ENCODE assay signal across 9 cellular contexts in the genomic region with DNA sequence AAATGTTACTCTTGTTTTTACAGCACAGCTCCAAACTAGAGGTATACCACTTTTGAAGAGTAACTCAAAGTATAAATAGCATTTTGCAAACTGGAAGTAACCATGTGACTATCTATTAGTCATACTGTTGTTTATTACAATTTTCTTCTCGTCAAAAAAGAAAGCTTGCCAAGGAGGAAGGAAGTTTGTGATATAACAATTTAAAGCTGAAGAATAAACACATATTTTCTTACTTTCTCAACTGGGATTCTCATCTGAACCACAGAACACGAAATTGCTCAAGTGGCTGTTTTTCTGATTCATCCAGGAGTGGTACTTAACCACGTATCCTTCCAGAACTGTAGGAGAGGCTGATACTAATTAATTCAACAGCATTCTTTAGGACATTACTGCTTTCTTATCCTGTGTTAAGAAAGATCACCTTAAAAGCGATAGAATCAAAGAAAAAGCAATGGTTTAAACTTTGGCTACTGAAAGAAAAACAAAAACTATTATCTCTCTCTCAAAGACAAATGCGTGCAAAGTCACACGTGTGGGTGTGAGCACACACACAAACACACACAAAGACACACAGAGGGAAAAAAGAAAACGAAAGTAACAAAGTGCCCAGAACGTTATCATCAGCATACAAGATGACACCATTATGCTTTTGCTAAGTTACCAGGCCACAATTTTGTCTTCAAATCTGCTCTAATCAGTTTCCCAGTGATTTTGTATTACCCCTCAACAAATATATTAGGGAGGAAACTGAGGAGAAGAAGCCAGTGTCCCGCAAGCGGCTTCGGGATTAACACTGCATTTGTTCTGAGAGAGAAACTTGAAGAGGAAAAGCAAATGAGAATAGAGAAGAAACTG. TPM values are rescaled to one million over a fixed set of nuclear protein-coding genes. Genes with fewer than 3 reads are reported as not detected.
A peak's percentile ranks its signal among the peaks of the same experiment; 100 is the strongest.
DNase-seq lines count a peak whose midpoint lies in the region; ATAC-seq, FAIRE-seq and TF ChIP-seq lines count a peak whose summit lies in the region.
"Had no signal": no experiment of that assay in that cellular context is flagged by ENCODE, and none has a peak within 500 bp of the region (broad histone marks: within the 10 kb centered on the region; RNA-seq: fewer than 3 reads in every experiment).

Gene CLEC2B, minus strand, starts transcription at position 48 of the 855 bp plus-strand sequence.

- H3K36me3 ChIP-seq in pancreas: no peaks in the 10 kb centered on the region

- no peak for TF ChIP-seq CTCF in HL-60 (IDR thresholded peaks at IDR 0.05; ENCODE audit: insufficient read depth, low read length)
- TF ChIP-seq CTCF in fibroblast of mammary gland (conservative IDR thresholded peaks at IDR 0.05; ENCODE audit: control insufficient read depth, insufficient read depth, low read depth, low read length): no peak
- no peak for TF ChIP-seq CTCF in pancreas (IDR thresholded peaks at IDR 0.05)

- POLR2A ChIA-PET in activated CD4-positive, alpha-beta T cell treated with anti-CD3 and anti-CD28 coated beads for 36 hours (lab: Charles Lee): interaction anchor here (0.6 to 3.6 kb wide), 2 partner anchors 111 to 200 kb away, joined by 7 to 12 read pairs; partner anchors contain the start of gene CLEC2D

- H3K27ac ChIP-seq in HL-60 (replicated peaks) (peak within 1 kb of the TSS; percentile 64), pancreas (peak within 1 kb of the TSS in 3 of 4 donors; percentile 17 to 72 (median 72))

- peak; percentile 87 for FAIRE-seq in pancreas (lab: Jason Lieb, UNC)
- FAIRE-seq: G401.6 had no signal

- peaks cover 0 to 6% (median 0%) of the 10 kb centered on the region in 3 donors for H3K4me1 ChIP-seq in pancreas

- H3K9me3 ChIP-seq in pancreas: no peaks in the 10 kb centered on the region

- peaks cover 7% of the 10 kb centered on the region for H3K36me3 Mint-ChIP-seq in activated CD4-positive, alpha-beta T cell treated with anti-CD3 and anti-CD28 coated beads for 36 hours (ENCODE audit: low read depth)

- DNase-seq in activated CD4-positive, alpha-beta T cell treated with anti-CD3 and anti-CD28 coated beads for 36 hours: peak; percentile 59
- DNase-seq in activated CD4-positive, alpha-beta T cell treated with anti-CD3 and anti-CD28 coated beads, Interleukin-2, amount 50 U/mL, for 1 hour: no peak
- DNase-seq in HL-60 (ENCODE audit: low read depth in 1 of 2, low spot score in 1 of 2) (peak; percentile 17 to 47), fibroblast of mammary gland (ENCODE audit: low read depth) (peak; percentile 97), pancreas (no peak), ureter (ENCODE audit: low spot score) (no peak), 8988T (no peak)
- peak; percentile 10 to 22 for DNase-seq in activated CD4-positive, alpha-beta T cell treated with anti-CD3 and anti-CD28 coated beads, Interleukin-2, amount 50 U/mL, for 48 hours

- peaks cover 23% of the 10 kb centered on the region for H3K4me1 Mint-ChIP-seq in activated CD4-positive, alpha-beta T cell treated with anti-CD3 and anti-CD28 coated beads for 36 hours

- no peaks in the 10 kb centered on the region for H3K9me3 Mint-ChIP-seq in activated CD4-positive, alpha-beta T cell treated with anti-CD3 and anti-CD28 coated beads for 36 hours (ENCODE audit: low read depth)

- H3K27me3 Mint-ChIP-seq in activated CD4-positive, alpha-beta T cell treated with anti-CD3 and anti-CD28 coated beads for 36 hours: no peaks in the 10 kb centered on the region

- peak within 1 kb of the TSS; percentile 95 for H3K27ac Mint-ChIP-seq in activated CD4-positive, alpha-beta T cell treated with anti-CD3 and anti-CD28 coated beads for 36 hours

- H3K4me3 ChIP-seq in HL-60 (replicated peaks; ENCODE audit: insufficient read depth, low read length) (peak within 1 kb of the TSS; percentile 41), fibroblast of mammary gland (ENCODE audit: control insufficient read depth, low read depth, low read length) (peak within 1 kb of the TSS; percentile 65), pancreas (peak within 1 kb of the TSS in 3 of 4 donors; percentile 9 to 38 (median 26))

- H3K27me3 ChIP-seq in HL-60 (ENCODE audit: insufficient read depth, poor library complexity, severe bottlenecking) (no peaks in the 10 kb centered on the region), pancreas (no peaks in the 10 kb centered on the region)

- ATAC-seq in activated CD4-positive, alpha-beta T cell treated with anti-CD3 and anti-CD28 coated beads for 36 hours: peak; percentile 69
- ATAC-seq in pancreas: peak in 3 of 4 donors; percentile 72 to 87 (median 85)

- CTCF ChIA-PET in activated CD4-positive, alpha-beta T cell treated with anti-CD3 and anti-CD28 coated beads for 36 hours (lab: Charles Lee): interaction anchor here (0.6 to 4.7 kb wide), 11 partner anchors 12 to 252 kb away, joined by 3 to 30 read pairs (median 5); no protein-coding TSS in a partner anchor

- intact Hi-C loops in activated CD4-positive, alpha-beta T cell treated with anti-CD3 and anti-CD28 coated beads for 36 hours (cut with DNase I, micrococcal nuclease): loop anchor here (1.0 to 10.0 kb wide), 19 partner anchors 55 to 853 kb away; partner anchors contain the start of genes GABARAPL1 (in 2 of the 2), CLEC2D (in 1 of the 2), MAGOHB (in 1 of the 2) and YBX3 (in 1 of the 2)
- intact Hi-C loops in pancreas (cut with DNase I): no loop called here

- 15 to 18% methylated on average over 11 of the region's 11 CpGs for WGBS in pancreas, 2 donors

- H3K4me3 Mint-ChIP-seq in activated CD4-positive, alpha-beta T cell treated with anti-CD3 and anti-CD28 coated beads for 36 hours: peak within 1 kb of the TSS; percentile 77

RNA-seq across cellular contexts. Expression of gene CLEC2B, which starts in this region (rescaled TPM):
- total RNA-seq in activated CD4-positive, alpha-beta T cell treated with anti-CD3 and anti-CD28 coated beads for 36 hours: 10 to 100 TPM; 21.8 to 25.8 TPM
- total RNA-seq in pancreas: 1 to 10 TPM in 5 of 6 donors, under 1 TPM in 1; 0.65 to 6.3 (median 1.3) TPM
- polyA plus RNA-seq in pancreas: 1 to 10 TPM; 1.7 to 2.4 TPM
- 8.7 TPM for total RNA-seq in ureter

Comparison
In these comparisons a context has a peak if more than half of its experiments do, and no peak if none do; other contexts are left out.
1. DNase-seq: peak in activated CD4-positive, alpha-beta T cell treated with anti-CD3 and anti-CD28 coated beads for 36 hours (single experiment), HL-60 (2 of 2), activated CD4-positive, alpha-beta T cell treated with anti-CD3 and anti-CD28 coated beads, Interleukin-2, amount 50 U/mL, for 48 hours (2 of 2) and fibroblast of mammary gland (single experiment); none in activated CD4-positive, alpha-beta T cell treated with anti-CD3 and anti-CD28 coated beads, Interleukin-2, amount 50 U/mL, for 1 hour (single experiment), pancreas (0 of 6), ureter (single experiment) and 8988T (single experiment).
2. intact Hi-C loops: an anchor here in activated CD4-positive, alpha-beta T cell treated with anti-CD3 and anti-CD28 coated beads for 36 hours (1.0 to 10.0 kb wide); none called in pancreas.
3. Peak in every context shown above with its lines, with median percentiles within 50 percentile points of each other: H3K4me3 ChIP-seq.